ENCODE assay signal across 1 cellular context in the genomic region with DNA sequence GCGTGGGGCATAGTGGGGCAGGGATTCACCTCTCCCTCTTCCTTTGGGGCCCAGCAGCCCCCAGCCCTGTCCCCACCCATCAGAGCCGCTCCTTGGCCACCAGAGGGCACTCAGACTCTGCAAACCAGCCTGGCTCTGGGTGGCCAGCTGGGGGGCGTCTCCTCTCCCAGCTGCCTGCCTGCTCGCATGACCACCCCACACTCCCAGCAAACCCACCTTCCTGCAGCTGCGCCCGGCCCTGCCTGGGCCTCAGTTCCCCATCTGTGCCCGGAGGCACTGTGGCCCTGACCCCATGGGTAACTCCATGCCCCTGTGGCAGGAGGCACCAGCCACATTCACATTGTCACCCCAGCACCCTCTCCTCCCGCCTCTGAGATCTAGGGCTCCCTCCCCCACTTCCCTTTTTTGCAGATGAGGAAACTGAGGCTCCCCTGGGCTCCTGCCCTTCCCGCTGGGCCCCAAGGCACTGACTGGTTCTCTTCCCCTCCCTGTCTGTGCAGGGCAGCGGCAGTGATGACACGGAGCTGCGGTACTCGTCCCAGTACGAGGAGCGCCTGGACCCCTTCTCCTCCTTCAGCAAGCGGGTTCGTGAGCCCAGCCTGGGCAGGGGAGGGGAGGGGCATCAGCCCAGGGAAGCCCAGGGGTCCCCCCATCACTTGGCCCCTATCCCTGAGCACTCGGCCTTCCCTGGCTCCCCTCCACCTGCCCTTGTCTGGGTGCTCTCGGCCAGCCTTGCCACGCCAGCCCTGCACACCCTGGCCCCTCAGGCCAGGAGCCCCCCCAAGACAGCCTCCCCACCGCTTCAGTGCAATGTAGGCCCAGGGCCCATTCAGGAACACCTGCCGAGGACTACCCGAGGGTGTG.
TF ChIP-seq lines count a peak whose summit lies in the region.

No MANE protein-coding gene starts in this region.

TF ChIP-seq in HepG2, 621 proteins besides CTCF, POLR2A, EP300 and RAD21 (continued from another document and continues in another):
- TF ChIP-seq PCBP1 (IDR thresholded peaks at IDR 0.05; ENCODE audit: borderline replicate concordance, low read depth, low read length), result peak; percentile 73; the same call in 1 of the 2 replicates
- TF ChIP-seq EEA1 (CRISPR knock-in tag; IDR thresholded peaks at IDR 0.05; ENCODE audit: borderline replicate concordance), result 0 out of 2 replicates have a peak, but pooled peaks have one; percentile 37
- TF ChIP-seq, protein P1, sequence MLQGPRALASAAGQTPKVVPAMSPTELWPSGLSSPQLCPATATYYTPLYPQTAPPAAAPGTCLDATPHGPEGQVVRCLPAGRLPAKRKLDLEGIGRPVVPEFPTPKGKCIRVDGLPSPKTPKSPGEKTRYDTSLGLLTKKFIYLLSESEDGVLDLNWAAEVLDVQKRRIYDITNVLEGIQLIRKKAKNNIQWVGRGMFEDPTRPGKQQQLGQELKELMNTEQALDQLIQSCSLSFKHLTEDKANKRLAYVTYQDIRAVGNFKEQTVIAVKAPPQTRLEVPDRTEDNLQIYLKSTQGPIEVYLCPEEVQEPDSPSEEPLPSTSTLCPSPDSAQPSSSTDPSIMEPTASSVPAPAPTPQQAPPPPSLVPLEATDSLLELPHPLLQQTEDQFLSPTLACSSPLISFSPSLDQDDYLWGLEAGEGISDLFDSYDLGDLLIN (CRISPR knock-in tag; IDR thresholded peaks at IDR 0.05; ENCODE audit: borderline replicate concordance), result 0 out of 2 replicates have a peak, but pooled peaks have one; percentile 40
- TF ChIP-seq ZBTB7A (CRISPR knock-in tag; IDR thresholded peaks at IDR 0.05), result 0 out of 2 replicates have a peak, but pooled peaks have one; percentile 45
- 0 out of 2 replicates have a peak, but pooled peaks have one; percentile 19 for TF ChIP-seq THAP11 (CRISPR knock-in tag; IDR thresholded peaks at IDR 0.05)
- TF ChIP-seq, protein P2, sequence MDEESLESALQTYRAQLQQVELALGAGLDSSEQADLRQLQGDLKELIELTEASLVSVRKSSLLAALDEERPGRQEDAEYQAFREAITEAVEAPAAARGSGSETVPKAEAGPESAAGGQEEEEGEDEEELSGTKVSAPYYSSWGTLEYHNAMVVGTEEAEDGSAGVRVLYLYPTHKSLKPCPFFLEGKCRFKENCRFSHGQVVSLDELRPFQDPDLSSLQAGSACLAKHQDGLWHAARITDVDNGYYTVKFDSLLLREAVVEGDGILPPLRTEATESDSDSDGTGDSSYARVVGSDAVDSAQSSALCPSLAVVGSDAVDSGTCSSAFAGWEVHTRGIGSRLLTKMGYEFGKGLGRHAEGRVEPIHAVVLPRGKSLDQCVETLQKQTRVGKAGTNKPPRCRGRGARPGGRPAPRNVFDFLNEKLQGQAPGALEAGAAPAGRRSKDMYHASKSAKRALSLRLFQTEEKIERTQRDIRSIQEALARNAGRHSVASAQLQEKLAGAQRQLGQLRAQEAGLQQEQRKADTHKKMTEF (CRISPR knock-in tag; IDR thresholded peaks at IDR 0.05), result 0 out of 2 replicates have a peak, but pooled peaks have one; percentile 34
- TF ChIP-seq, protein P3, sequence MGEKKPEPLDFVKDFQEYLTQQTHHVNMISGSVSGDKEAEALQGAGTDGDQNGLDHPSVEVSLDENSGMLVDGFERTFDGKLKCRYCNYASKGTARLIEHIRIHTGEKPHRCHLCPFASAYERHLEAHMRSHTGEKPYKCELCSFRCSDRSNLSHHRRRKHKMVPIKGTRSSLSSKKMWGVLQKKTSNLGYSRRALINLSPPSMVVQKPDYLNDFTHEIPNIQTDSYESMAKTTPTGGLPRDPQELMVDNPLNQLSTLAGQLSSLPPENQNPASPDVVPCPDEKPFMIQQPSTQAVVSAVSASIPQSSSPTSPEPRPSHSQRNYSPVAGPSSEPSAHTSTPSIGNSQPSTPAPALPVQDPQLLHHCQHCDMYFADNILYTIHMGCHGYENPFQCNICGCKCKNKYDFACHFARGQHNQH (CRISPR knock-in tag; IDR thresholded peaks at IDR 0.05), result peak; percentile 39; the same call in 1 of the 2 replicates
- no peak for TF ChIP-seq KLF9 (CRISPR knock-in tag; IDR thresholded peaks at IDR 0.05; ENCODE audit: low read depth)
- TF ChIP-seq DNMT1 (CRISPR knock-in tag; IDR thresholded peaks at IDR 0.05), result 0 out of 2 replicates have a peak, but pooled peaks have one; percentile 27
- TF ChIP-seq ZNF350 (CRISPR knock-in tag; IDR thresholded peaks at IDR 0.05; ENCODE audit: borderline replicate concordance, low read depth), result 0 out of 2 replicates have a peak, but pooled peaks have one; percentile 25
- TF ChIP-seq, protein P4, sequence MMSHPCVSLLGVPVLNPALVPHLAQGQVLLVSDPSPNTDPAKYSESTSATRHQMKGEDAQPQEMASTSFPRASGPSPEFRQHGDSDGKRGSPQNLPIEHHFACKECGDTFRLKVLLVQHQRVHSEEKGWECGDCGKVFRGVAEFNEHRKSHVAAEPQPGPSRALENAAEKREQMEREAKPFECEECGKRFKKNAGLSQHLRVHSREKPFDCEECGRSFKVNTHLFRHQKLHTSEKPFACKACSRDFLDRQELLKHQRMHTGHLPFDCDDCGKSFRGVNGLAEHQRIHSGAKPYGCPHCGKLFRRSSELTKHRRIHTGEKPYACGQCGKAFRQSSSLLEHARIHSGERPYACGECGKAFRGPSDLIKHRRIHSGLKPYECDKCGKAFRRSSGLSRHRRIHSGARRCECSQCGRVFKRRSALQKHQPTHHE (CRISPR knock-in tag; IDR thresholded peaks at IDR 0.05; ENCODE audit: borderline replicate concordance), result no peak
- TF ChIP-seq ZFX (CRISPR knock-in tag; IDR thresholded peaks at IDR 0.05; ENCODE audit: low read depth), result 0 out of 2 replicates have a peak, but pooled peaks have one; percentile 13
- TF ChIP-seq MXI1 (IDR thresholded peaks at IDR 0.05; ENCODE audit: borderline replicate concordance, low read depth, low read length), result 0 out of 3 replicates have a peak, but pooled peaks have one; percentile 36
- TF ChIP-seq MEIS1 (CRISPR knock-in tag; IDR thresholded peaks at IDR 0.05; ENCODE audit: borderline replicate concordance), result no peak
- no peak for TF ChIP-seq YEATS2 (CRISPR knock-in tag; IDR thresholded peaks at IDR 0.05; ENCODE audit: borderline replicate concordance)
- TF ChIP-seq ZBTB7B (CRISPR knock-in tag; IDR thresholded peaks at IDR 0.05), result peak; percentile 49; the same call in 1 of the 2 replicates
- TF ChIP-seq, protein P5, sequence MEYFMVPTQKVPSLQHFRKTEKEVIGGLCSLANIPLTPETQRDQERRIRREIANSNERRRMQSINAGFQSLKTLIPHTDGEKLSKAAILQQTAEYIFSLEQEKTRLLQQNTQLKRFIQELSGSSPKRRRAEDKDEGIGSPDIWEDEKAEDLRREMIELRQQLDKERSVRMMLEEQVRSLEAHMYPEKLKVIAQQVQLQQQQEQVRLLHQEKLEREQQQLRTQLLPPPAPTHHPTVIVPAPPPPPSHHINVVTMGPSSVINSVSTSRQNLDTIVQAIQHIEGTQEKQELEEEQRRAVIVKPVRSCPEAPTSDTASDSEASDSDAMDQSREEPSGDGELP (IDR thresholded peaks at IDR 0.05; ENCODE audit: borderline replicate concordance, low read depth), result 0 out of 2 replicates have a peak, but pooled peaks have one; percentile 37
- TF ChIP-seq, protein P6, sequence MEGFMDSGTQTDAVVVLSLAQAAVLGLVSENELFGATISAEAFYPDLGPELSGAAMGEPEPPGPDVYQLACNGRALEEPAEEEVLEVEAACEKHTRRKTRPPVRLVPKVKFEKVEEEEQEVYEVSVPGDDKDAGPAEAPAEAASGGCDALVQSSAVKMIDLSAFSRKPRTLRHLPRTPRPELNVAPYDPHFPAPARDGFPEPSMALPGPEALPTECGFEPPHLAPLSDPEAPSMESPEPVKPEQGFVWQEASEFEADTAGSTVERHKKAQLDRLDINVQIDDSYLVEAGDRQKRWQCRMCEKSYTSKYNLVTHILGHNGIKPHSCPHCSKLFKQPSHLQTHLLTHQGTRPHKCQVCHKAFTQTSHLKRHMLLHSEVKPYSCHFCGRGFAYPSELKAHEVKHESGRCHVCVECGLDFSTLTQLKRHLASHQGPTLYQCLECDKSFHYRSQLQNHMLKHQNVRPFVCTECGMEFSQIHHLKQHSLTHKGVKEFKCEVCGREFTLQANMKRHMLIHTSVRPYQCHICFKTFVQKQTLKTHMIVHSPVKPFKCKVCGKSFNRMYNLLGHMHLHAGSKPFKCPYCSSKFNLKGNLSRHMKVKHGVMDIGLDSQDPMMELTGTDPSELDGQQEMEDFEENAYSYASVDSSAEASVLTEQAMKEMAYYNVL (CRISPR knock-in tag; IDR thresholded peaks at IDR 0.05; ENCODE audit: borderline replicate concordance), result 0 out of 2 replicates have a peak, but pooled peaks have one; percentile 31
- peak; percentile 91 for TF ChIP-seq STAG1 (CRISPR knock-in tag; IDR thresholded peaks at IDR 0.05)
- peak; percentile 37; the same call in 1 of the 2 replicates for TF ChIP-seq GABPB1 (CRISPR knock-in tag; IDR thresholded peaks at IDR 0.05)
- TF ChIP-seq, protein P7, sequence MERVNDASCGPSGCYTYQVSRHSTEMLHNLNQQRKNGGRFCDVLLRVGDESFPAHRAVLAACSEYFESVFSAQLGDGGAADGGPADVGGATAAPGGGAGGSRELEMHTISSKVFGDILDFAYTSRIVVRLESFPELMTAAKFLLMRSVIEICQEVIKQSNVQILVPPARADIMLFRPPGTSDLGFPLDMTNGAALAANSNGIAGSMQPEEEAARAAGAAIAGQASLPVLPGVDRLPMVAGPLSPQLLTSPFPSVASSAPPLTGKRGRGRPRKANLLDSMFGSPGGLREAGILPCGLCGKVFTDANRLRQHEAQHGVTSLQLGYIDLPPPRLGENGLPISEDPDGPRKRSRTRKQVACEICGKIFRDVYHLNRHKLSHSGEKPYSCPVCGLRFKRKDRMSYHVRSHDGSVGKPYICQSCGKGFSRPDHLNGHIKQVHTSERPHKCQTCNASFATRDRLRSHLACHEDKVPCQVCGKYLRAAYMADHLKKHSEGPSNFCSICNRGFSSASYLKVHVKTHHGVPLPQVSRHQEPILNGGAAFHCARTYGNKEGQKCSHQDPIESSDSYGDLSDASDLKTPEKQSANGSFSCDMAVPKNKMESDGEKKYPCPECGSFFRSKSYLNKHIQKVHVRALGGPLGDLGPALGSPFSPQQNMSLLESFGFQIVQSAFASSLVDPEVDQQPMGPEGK (CRISPR knock-in tag; IDR thresholded peaks at IDR 0.05), result peak; percentile 87
- TF ChIP-seq, protein P8, sequence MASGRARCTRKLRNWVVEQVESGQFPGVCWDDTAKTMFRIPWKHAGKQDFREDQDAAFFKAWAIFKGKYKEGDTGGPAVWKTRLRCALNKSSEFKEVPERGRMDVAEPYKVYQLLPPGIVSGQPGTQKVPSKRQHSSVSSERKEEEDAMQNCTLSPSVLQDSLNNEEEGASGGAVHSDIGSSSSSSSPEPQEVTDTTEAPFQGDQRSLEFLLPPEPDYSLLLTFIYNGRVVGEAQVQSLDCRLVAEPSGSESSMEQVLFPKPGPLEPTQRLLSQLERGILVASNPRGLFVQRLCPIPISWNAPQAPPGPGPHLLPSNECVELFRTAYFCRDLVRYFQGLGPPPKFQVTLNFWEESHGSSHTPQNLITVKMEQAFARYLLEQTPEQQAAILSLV (CRISPR knock-in tag; IDR thresholded peaks at IDR 0.05; ENCODE audit: borderline replicate concordance), result 0 out of 2 replicates have a peak, but pooled peaks have one; percentile 44
- TF ChIP-seq, protein P9, sequence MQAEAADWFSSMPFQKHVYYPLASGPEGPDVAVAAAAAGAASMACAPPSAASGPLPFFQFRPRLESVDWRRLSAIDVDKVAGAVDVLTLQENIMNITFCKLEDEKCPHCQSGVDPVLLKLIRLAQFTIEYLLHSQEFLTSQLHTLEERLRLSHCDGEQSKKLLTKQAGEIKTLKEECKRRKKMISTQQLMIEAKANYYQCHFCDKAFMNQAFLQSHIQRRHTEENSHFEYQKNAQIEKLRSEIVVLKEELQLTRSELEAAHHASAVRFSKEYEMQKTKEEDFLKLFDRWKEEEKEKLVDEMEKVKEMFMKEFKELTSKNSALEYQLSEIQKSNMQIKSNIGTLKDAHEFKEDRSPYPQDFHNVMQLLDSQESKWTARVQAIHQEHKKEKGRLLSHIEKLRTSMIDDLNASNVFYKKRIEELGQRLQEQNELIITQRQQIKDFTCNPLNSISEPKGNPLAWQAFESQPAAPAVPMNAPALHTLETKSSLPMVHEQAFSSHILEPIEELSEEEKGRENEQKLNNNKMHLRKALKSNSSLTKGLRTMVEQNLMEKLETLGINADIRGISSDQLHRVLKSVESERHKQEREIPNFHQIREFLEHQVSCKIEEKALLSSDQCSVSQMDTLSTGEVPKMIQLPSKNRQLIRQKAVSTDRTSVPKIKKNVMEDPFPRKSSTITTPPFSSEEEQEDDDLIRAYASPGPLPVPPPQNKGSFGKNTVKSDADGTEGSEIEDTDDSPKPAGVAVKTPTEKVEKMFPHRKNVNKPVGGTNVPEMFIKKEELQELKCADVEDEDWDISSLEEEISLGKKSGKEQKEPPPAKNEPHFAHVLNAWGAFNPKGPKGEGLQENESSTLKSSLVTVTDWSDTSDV (CRISPR knock-in tag; IDR thresholded peaks at IDR 0.05), result no peak
- peak; percentile 32 for TF ChIP-seq TEAD3 (CRISPR knock-in tag; optimal IDR thresholded peaks at IDR 0.05; ENCODE audit: borderline replicate concordance)
- TF ChIP-seq, protein P10, sequence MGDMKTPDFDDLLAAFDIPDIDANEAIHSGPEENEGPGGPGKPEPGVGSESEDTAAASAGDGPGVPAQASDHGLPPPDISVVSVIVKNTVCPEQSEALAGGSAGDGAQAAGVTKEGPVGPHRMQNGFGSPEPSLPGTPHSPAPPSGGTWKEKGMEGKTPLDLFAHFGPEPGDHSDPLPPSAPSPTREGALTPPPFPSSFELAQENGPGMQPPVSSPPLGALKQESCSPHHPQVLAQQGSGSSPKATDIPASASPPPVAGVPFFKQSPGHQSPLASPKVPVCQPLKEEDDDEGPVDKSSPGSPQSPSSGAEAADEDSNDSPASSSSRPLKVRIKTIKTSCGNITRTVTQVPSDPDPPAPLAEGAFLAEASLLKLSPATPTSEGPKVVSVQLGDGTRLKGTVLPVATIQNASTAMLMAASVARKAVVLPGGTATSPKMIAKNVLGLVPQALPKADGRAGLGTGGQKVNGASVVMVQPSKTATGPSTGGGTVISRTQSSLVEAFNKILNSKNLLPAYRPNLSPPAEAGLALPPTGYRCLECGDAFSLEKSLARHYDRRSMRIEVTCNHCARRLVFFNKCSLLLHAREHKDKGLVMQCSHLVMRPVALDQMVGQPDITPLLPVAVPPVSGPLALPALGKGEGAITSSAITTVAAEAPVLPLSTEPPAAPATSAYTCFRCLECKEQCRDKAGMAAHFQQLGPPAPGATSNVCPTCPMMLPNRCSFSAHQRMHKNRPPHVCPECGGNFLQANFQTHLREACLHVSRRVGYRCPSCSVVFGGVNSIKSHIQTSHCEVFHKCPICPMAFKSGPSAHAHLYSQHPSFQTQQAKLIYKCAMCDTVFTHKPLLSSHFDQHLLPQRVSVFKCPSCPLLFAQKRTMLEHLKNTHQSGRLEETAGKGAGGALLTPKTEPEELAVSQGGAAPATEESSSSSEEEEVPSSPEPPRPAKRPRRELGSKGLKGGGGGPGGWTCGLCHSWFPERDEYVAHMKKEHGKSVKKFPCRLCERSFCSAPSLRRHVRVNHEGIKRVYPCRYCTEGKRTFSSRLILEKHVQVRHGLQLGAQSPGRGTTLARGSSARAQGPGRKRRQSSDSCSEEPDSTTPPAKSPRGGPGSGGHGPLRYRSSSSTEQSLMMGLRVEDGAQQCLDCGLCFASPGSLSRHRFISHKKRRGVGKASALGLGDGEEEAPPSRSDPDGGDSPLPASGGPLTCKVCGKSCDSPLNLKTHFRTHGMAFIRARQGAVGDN (CRISPR knock-in tag; IDR thresholded peaks at IDR 0.05), result peak; percentile 52
- peak; percentile 26; the same call in 1 of the 2 replicates for TF ChIP-seq SMC3 (IDR thresholded peaks at IDR 0.05; ENCODE audit: low read length)
- no peak for TF ChIP-seq SYNCRIP (IDR thresholded peaks at IDR 0.05; ENCODE audit: insufficient read depth, low read depth, low read length)
- TF ChIP-seq SOX6 (IDR thresholded peaks at IDR 0.05), result no peak
- TF ChIP-seq SOX6 (CRISPR knock-in tag; IDR thresholded peaks at IDR 0.05), result peak; percentile 24; the same call in 1 of the 2 replicates
